In the genomic region with DNA sequence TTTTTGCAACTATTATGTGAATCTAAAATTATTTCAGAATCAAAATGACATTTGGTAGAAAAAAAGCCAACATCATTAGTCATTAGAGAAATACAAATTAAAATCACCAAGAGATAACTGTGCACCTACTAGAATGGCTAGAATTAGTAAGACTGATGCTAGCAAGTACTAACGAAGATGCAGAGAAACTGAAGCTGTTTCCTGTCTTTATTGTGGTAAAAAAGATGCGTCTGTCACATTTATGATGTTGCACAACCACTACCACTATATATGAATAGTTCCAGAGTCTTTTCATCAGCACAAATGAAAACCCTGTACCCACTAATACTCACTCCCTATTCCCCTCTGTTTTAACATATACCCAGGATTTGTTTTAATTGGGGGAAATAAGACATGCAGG, we compare ENCODE assay signal across 22 cellular contexts. TPM values are rescaled to one million over a fixed set of nuclear protein-coding genes. Genes with fewer than 3 reads are reported as not detected.
"Had no signal": no experiment of that assay in that cellular context is flagged by ENCODE, and none has a peak within 500 bp of the region (broad histone marks: within the 10 kb centered on the region; RNA-seq: fewer than 3 reads in every experiment).

No MANE protein-coding gene starts in this region.

- DNase-seq: Kasumi-1, MM.1S, NCI-H1092 treated with DMSO at 0.1 percent for 48 hours, NCI-H1436, NCI-H187, NCI-H2029, NCI-H2081 treated with DMSO at 0.1 percent for 48 hours, NCI-H2171, NCI-H226, NCI-H446, NCI-H510A, NCI-H524 treated with DMSO at 0.1 percent for 48 hours, NCI-H69, NCI-H774, Right ventricle myocardium superior, RPMI8226, SIG-M5 had no signal

- H3K4me3 ChIP-seq: K562, SJSA1, SK-N-MC had no signal

- ATAC-seq: K562 had no signal

- H3K9me3 ChIP-seq: SJSA1 had no signal

- H3K4me1 ChIP-seq: SJSA1 had no signal

- H3K36me3 ChIP-seq: SJSA1 had no signal

- H3K27ac ChIP-seq: HL-60, KMS-11, SJSA1, SK-N-MC had no signal

RNA-seq across cellular contexts. Expression of gene TWIST2, which starts 16.7 kb away (rescaled TPM):
- total RNA-seq: K562 had no signal
- polyA plus RNA-seq: K562 had no signal
